ENCODE assay signal across 8 cellular contexts in the genomic region with DNA sequence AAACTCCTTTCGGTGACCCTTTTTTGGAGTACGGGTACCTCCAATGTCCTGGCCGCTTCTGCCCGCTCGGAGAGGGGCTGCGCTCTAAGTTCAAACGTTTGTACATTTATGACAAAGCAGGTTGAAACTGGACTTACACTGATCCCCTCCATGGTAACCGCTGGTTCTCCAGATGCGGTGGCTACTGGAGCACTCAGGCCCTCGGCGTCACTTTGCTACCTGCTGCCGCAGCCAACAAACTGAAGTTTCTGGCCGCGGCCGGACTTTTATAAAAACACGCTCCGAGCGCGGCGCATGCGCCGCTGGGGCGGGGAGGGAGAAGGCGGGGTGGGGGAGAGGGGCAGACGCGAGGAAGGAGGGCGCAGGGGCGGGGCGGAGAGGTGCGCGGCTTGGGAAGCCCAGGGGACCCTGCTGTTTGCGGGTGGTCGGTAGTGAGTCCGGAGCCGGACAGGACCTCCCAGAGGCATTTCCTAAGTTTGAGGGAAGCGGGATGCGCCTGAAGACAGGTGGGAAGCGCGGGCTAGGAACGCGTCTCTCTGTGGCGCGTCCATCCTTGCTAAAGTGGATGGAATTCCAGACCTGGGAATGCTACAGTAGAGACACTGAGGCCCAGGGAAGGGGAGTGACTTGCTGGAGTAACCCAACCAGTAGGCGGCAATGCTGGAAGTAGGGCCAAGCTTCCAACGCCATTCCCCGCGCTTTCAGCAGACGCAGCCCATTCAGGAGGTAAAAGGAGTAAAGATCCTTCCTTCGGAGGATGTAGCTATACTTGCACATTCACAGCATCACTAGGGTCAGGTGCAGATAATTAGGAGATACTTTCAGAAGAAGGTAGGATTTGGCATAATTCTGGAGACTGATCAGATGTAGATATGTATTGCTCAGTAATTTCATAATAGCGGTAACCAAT. TPM values are rescaled to one million over a fixed set of nuclear protein-coding genes. Genes with fewer than 3 reads are reported as not detected.
DNase-seq lines count a peak whose midpoint lies in the region; ATAC-seq and TF ChIP-seq lines count a peak whose summit lies in the region.

A gene (minus strand): TSS at position 241 of the 910 bp plus-strand sequence. CDS start 89 bp downstream, at position 152.

- H3K27me3 Mint-ChIP-seq in osteocyte (ENCODE audit: unreplicated experiment): peaks cover 91% of the 10 kb centered on the region

- H3K4me3 ChIP-seq in IMR-90 (ENCODE audit: insufficient read depth, low read depth, low read length) (peak within 1 kb of the TSS; percentile 31), testis (peak within 1 kb of the TSS; percentile 46 to 58)

- peak; percentile 21 for ATAC-seq in GM18909 (IDR thresholded peaks at IDR 0.05; ENCODE audit: poor library complexity, unreplicated experiment)
- ATAC-seq in IMR-90 (ENCODE audit: low read depth): peak; percentile 46

- intact Hi-C loops in IMR-90 (cut with micrococcal nuclease): no loop called here
- intact Hi-C loops in testis (cut with DNase I; ENCODE audit: low total_unique reads): no loop called here

- no peak within 1 kb of the TSS for H2AK5ac ChIP-seq in IMR-90 (ENCODE audit: low read depth, low read length)

- H3K9me1 ChIP-seq in IMR-90 (ENCODE audit: insufficient read depth, low read length): no peaks in the 10 kb centered on the region

- H3K4me3 Mint-ChIP-seq in osteocyte (ENCODE audit: unreplicated experiment): peak within 1 kb of the TSS; percentile 72

- H3K9me3 ChIP-seq in IMR-90 (ENCODE audit: control insufficient read depth, insufficient read depth, low read length) (no peaks in the 10 kb centered on the region), testis (no peaks in the 10 kb centered on the region)

- in situ Hi-C loops in IMR-90 (cut with MboI; ENCODE audit: low sequenced_read_pairs): no loop called here

- H4K5ac ChIP-seq in IMR-90 (ENCODE audit: low read depth, low read length): no peak within 1 kb of the TSS

- no peak within 1 kb of the TSS for H2BK5ac ChIP-seq in IMR-90 (ENCODE audit: low read depth, low read length, poor library complexity, severe bottlenecking)

- peaks cover 31% of the 10 kb centered on the region for H3K4me1 Mint-ChIP-seq in osteocyte (ENCODE audit: unreplicated experiment)

- peak within 1 kb of the TSS; percentile 78 for H3K4me2 ChIP-seq in IMR-90 (ENCODE audit: low read depth, low read length)

- H3K9me3 Mint-ChIP-seq in osteocyte (ENCODE audit: unreplicated experiment): no peaks in the 10 kb centered on the region

- no TSS peak for BruUV-seq in IMR-90 (replicated peaks; lab: Mats Ljungman, UMichigan)

- H2BK20ac ChIP-seq in IMR-90 (ENCODE audit: low read depth, low read length): no peak within 1 kb of the TSS

- no peak within 1 kb of the TSS for H3K18ac ChIP-seq in IMR-90 (ENCODE audit: low read depth, low read length)

- no peaks in the 10 kb centered on the region for H3K79me1 ChIP-seq in IMR-90 (ENCODE audit: low read depth in 1 of 2, low read length in 2 of 2)

- no peak within 1 kb of the TSS for H2BK120ac ChIP-seq in IMR-90 (ENCODE audit: low read depth, low read length)

- H3K27ac Mint-ChIP-seq in osteocyte (ENCODE audit: unreplicated experiment): no peak within 1 kb of the TSS

- peak within 1 kb of the TSS; percentile 68 for H2AFZ ChIP-seq in IMR-90 (replicated peaks; ENCODE audit: low read length, poor library complexity)

- no peak for TF ChIP-seq RAD21 in IMR-90 (IDR thresholded peaks at IDR 0.05; ENCODE audit: low read length)

- CTCF ChIA-PET in IMR-90 (lab: Yijun Ruan, JAX): no interaction called here

- dilution Hi-C loops in IMR-90 (cut with HindIII; ENCODE audit: low sequenced_read_pairs, unreplicated experiment): no loop called here

- no peak within 1 kb of the TSS for H4K91ac ChIP-seq in IMR-90 (ENCODE audit: insufficient read depth, low read depth, low read length)

- H3K9ac ChIP-seq in IMR-90 (ENCODE audit: low read depth, low read length): no peak within 1 kb of the TSS

- H3K56ac ChIP-seq in IMR-90 (ENCODE audit: extremely low read depth, insufficient read depth, low read length): no peak within 1 kb of the TSS

- no peak within 1 kb of the TSS for H3K23ac ChIP-seq in IMR-90 (ENCODE audit: low read depth, low read length)

- H3K4ac ChIP-seq in IMR-90 (ENCODE audit: low read depth, low read length): no peak within 1 kb of the TSS

- 0% methylated on average over 8 of the region's 50 CpGs; no CpG with 5 or more reads in 1 of the 2 experiments for WGBS in IMR-90 (ENCODE audit: extremely low coverage in 2 of 2, insufficient read length in 1 of 2), 2 experiments
- 1 to 3% methylated on average over 33 to 48 of the region's 50 CpGs for WGBS in testis, 2 donors

- no peaks in the 10 kb centered on the region for H3K36me3 ChIP-seq in IMR-90 (ENCODE audit: control insufficient read depth, insufficient read depth, low read length)
- H3K36me3 ChIP-seq in testis (ENCODE audit: low read depth, missing control alignments): no peaks in the 10 kb centered on the region

- POLR2A ChIA-PET in IMR-90 (lab: Charles Lee; ENCODE audit: unreplicated experiment): no interaction called here

- H3K14ac ChIP-seq in IMR-90 (replicated peaks; ENCODE audit: low read depth, low read length): no peak within 1 kb of the TSS

- TF ChIP-seq CTCF in 22Rv1 (IDR thresholded peaks at IDR 0.05) (no peak), IMR-90 (conservative IDR thresholded peaks at IDR 0.05; ENCODE audit: low read depth, low read length) (no peak), osteocyte (IDR thresholded peaks at IDR 0.05) (no peak), testis (IDR thresholded peaks at IDR 0.05) (no peak)

- no peaks in the 10 kb centered on the region for H4K20me1 ChIP-seq in IMR-90 (ENCODE audit: insufficient read depth, low read length)

- no peaks in the 10 kb centered on the region for H3K36me3 Mint-ChIP-seq in osteocyte (ENCODE audit: unreplicated experiment)

- no peak within 1 kb of the TSS for H4K8ac ChIP-seq in IMR-90 (ENCODE audit: low read depth in 2 of 2, low read length in 2 of 2)

- no peak within 1 kb of the TSS for H2BK15ac ChIP-seq in IMR-90 (ENCODE audit: low read depth, low read length)

- DNase-seq in IMR-90 (peak; percentile 2), RPMI8226 (peak; percentile 89), glomerular endothelial cell (ENCODE audit: extremely low read depth, low read depth, low spot score) (no peak), osteocyte (ENCODE audit: extremely low spot score, unreplicated experiment) (no peak), testis (peak; percentile 72)
- peak; percentile 92 for DNase-seq in activated effector memory CD4-positive, alpha-beta T cell treated with Interleukin-2 at 50 U/mL for 16 hours

- H3K27me3 ChIP-seq in IMR-90 (ENCODE audit: control insufficient read depth, insufficient read depth, low read length) (peaks cover 58% of the 10 kb centered on the region), testis (no peaks in the 10 kb centered on the region)

- peaks cover 1% of the 10 kb centered on the region; the same call in 1 of the 2 replicates for H3K4me1 ChIP-seq in IMR-90 (ENCODE audit: control insufficient read depth, insufficient read depth, low read length)
- H3K4me1 ChIP-seq in testis: peaks cover 5% of the 10 kb centered on the region

- H2AK9ac ChIP-seq in IMR-90 (replicated peaks; ENCODE audit: low read depth, low read length, poor library complexity): peak within 1 kb of the TSS; percentile 78

- TF ChIP-seq POLR2A in IMR-90 (IDR thresholded peaks at IDR 0.05; ENCODE audit: low read depth, low read length): no peak
- TF ChIP-seq POLR2A in testis (IDR thresholded peaks at IDR 0.05): no peak

- H3K27ac ChIP-seq in 22Rv1 (peak within 1 kb of the TSS; percentile 27), IMR-90 (ENCODE audit: insufficient read depth, low read length) (no peak within 1 kb of the TSS), testis (peak within 1 kb of the TSS; percentile 13 to 47)

TF ChIP-seq in IMR-90, 13 proteins besides CTCF, POLR2A, EP300 and RAD21 (continues in another document):
- TF ChIP-seq FOS (IDR thresholded peaks at IDR 0.05; ENCODE audit: low read depth, low read length) (no peak), BHLHE40 (IDR thresholded peaks at IDR 0.05; ENCODE audit: low read depth, low read length) (no peak), RCOR1 (IDR thresholded peaks at IDR 0.05; ENCODE audit: insufficient replicate concordance, low read length) (no peak), MAZ (IDR thresholded peaks at IDR 0.05; ENCODE audit: borderline replicate concordance, low read depth, low read length) (no peak), NFE2L2 (IDR thresholded peaks at IDR 0.05; ENCODE audit: low read depth, low read length) (no peak), RFX5 (IDR thresholded peaks at IDR 0.05; ENCODE audit: low read depth, low read length) (no peak), CEBPB (IDR thresholded peaks at IDR 0.05; ENCODE audit: low read depth, low read length) (no peak), MXI1 (IDR thresholded peaks at IDR 0.05; ENCODE audit: borderline replicate concordance, low read depth, low read length) (no peak), MAFK (IDR thresholded peaks at IDR 0.05; ENCODE audit: low read depth, low read length) (no peak), SMC3 (IDR thresholded peaks at IDR 0.05; ENCODE audit: low read depth, low read length) (no peak), CHD1 (IDR thresholded peaks at IDR 0.05; ENCODE audit: low read depth, low read length) (no peak)
- TF ChIP-seq, protein P1, sequence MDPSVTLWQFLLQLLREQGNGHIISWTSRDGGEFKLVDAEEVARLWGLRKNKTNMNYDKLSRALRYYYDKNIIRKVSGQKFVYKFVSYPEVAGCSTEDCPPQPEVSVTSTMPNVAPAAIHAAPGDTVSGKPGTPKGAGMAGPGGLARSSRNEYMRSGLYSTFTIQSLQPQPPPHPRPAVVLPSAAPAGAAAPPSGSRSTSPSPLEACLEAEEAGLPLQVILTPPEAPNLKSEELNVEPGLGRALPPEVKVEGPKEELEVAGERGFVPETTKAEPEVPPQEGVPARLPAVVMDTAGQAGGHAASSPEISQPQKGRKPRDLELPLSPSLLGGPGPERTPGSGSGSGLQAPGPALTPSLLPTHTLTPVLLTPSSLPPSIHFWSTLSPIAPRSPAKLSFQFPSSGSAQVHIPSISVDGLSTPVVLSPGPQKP (IDR thresholded peaks at IDR 0.05; ENCODE audit: borderline replicate concordance, low read depth, low read length): no peak

RNA-seq across cellular contexts. Expression of the gene that starts here (rescaled TPM):
- total RNA-seq in IMR-90 (2012; rRNA removed): not detected in 2 replicates
- not detected in 2 replicates for polyA plus RNA-seq in IMR-90 (2012; rRNA removed)
- polyA plus RNA-seq in IMR-90 (2012; cell fraction: cytosol; rRNA removed): not detected in 2 replicates
- not detected in 2 replicates for polyA plus RNA-seq in IMR-90 (2012; cell fraction: nucleus; rRNA removed; ENCODE audit: low replicate concordance)
- 68.4 and 211 TPM in 2 replicates for total RNA-seq in glomerular endothelial cell
- total RNA-seq in osteocyte: not detected in 2 replicates
- total RNA-seq in testis: 1 to 10 TPM; 3.7 to 9.5 TPM
- polyA plus RNA-seq in testis (ENCODE audit: insufficient read depth, low read depth, low replicate concordance): 12.3 TPM

Comparison
In these comparisons a context has a peak if more than half of its experiments do, and no peak if none do; other contexts are left out.
1. RNA of the gene that starts here (polyA plus RNA-seq): 12.3 TPM in testis (single experiment); not detected in IMR-90; every median in the first group is over 10 times any median in the second.
2. Peak in DNase-seq, ATAC-seq, H3K4me3 ChIP-seq and H3K4me2 ChIP-seq in IMR-90; RNA of the gene not detected or under 1 TPM.
3. DNase-seq: peak in RPMI8226 (single experiment), activated effector memory CD4-positive, alpha-beta T cell treated with Interleukin-2 at 50 U/mL for 16 hours (single experiment) and testis (single experiment); none in glomerular endothelial cell (single experiment) and osteocyte (single experiment).